28 cellular contexts compared by ENCODE assay signal in the genomic region with DNA sequence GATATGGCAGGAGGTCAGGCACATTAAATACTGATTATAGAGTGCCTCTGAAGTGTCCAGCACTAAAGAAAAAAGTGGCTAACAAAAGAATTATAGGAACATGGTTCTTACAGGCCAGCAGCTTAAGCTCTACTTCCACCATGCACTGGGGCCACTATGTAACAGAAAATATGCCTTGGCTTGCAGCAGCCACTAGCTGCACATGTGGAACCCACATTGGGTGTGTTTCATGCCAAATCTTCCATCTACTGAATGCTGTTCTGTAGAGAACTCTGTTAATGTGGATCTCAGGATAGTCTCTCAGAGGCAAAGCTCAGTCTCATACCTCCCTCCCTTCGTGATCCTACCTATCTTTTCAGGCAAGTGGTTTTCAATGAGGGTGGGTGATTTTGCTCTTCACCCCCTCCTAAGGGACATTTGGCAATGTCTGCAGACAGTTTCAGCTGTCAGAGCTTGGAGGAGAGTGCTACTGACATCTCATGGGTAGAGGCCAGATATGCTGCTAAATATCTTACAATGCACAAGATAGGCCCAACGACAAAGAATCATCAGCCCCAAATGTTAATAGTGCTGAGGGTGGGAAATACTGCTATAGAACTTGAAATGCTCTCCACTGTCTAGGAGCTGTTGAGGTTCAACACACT.
"Had no signal": no experiment of that assay in that cellular context is flagged by ENCODE, and none has a peak within 500 bp of the region (broad histone marks: within the 10 kb centered on the region; RNA-seq: fewer than 3 reads in every experiment).

No MANE protein-coding gene starts in this region.

- H3K27ac Mint-ChIP-seq: activated CD8-positive, alpha-beta T cell treated with anti-CD3 and anti-CD28 coated beads, Interleukin-2, amount 10 ng/mL, durations not matched to agents 7 days and 5 days; activated naive CD4-positive, alpha-beta T cell treated with anti-CD3 and anti-CD28 coated beads, Interleukin-2, amount 50 U/mL, for 24 hours; activated T-cell treated with anti-CD3 and anti-CD28 coated beads, Interleukin-2, amount 50 U/mL, for 24 hours; activated T-helper 1 cell treated with anti-CD3 and anti-CD28 coated beads, Interleukin-12 subunit alpha, Interleukin-12 subunit beta, Interleukin-2, Interleukin-4 antibody, amounts not matched to agents 30 ng/mL and 10 ng/mL and 1 ng/mL, durations not matched to agents 14 hours and 24 hours and 36 hours; T-helper 17 cell; WTC11 had no signal

- ATAC-seq: activated CD8-positive, alpha-beta T cell treated with anti-CD3 and anti-CD28 coated beads, Interleukin-2, amount 10 ng/mL, durations not matched to agents 7 days and 5 days; T-helper 17 cell; WTC11 had no signal

- H3K27me3 ChIP-seq: breast epithelium, Peyer's patch had no signal

- H3K9me3 Mint-ChIP-seq: activated naive CD4-positive, alpha-beta T cell treated with anti-CD3 and anti-CD28 coated beads, Interleukin-2, amount 50 U/mL, for 24 hours; activated T-cell treated with anti-CD3 and anti-CD28 coated beads, Interleukin-2, amount 50 U/mL, for 24 hours; activated T-helper 1 cell treated with anti-CD3 and anti-CD28 coated beads, Interleukin-12 subunit alpha, Interleukin-12 subunit beta, Interleukin-2, Interleukin-4 antibody, amounts not matched to agents 30 ng/mL and 10 ng/mL and 1 ng/mL, durations not matched to agents 14 hours and 24 hours and 36 hours; WTC11 had no signal

- H3K9me3 ChIP-seq: breast epithelium, Peyer's patch had no signal

- H3K36me3 Mint-ChIP-seq: activated naive CD4-positive, alpha-beta T cell treated with anti-CD3 and anti-CD28 coated beads, Interleukin-2, amount 50 U/mL, for 24 hours; WTC11 had no signal

- DNase-seq: activated CD4-positive, alpha-beta T cell treated with anti-CD3 and anti-CD28 coated beads for 48 hours; activated CD4-positive, alpha-beta T cell treated with anti-CD3 and anti-CD28 coated beads, Interleukin-2, amount 50 U/mL, for 4 hours; activated CD4-positive, CD25-positive, alpha-beta regulatory T cell treated with anti-CD3 and anti-CD28 coated beads, Interleukin-2, amount 50 U/mL, for 72 hours; activated CD8-positive, alpha-beta T cell treated with anti-CD3 and anti-CD28 coated beads, Interleukin-2, amount 10 ng/mL, durations not matched to agents 7 days and 5 days; activated effector memory CD4-positive, alpha-beta T cell treated with Interleukin-2 at 50 U/mL for 16 hours; activated naive CD4-positive, alpha-beta T cell; activated T-cell treated with anti-CD3 and anti-CD28 coated beads, Interleukin-2, amount 50 U/mL, for 24 hours; aorta; caudate nucleus; Karpas-422; MM.1S; NCI-H1105; NCI-H1436; NCI-H1694 treated with DMSO at 0.1 percent for 48 hours; NCI-H2029 treated with DMSO at 0.1 percent for 48 hours; NCI-H345; NCI-H510A; NCI-H526 treated with DMSO at 0.1 percent for 48 hours; NCI-H82; OCI-M1; Peyer's patch; SIG-M5; T-helper 17 cell; T-helper 9 cell had no signal

- H3K36me3 ChIP-seq: breast epithelium, Peyer's patch had no signal

- H3K4me1 Mint-ChIP-seq: activated naive CD4-positive, alpha-beta T cell treated with anti-CD3 and anti-CD28 coated beads, Interleukin-2, amount 50 U/mL, for 24 hours; T-helper 17 cell had no signal

- H3K4me1 ChIP-seq: breast epithelium, Peyer's patch had no signal

- H3K27ac ChIP-seq: breast epithelium, Peyer's patch had no signal

- H3K4me3 Mint-ChIP-seq: activated CD8-positive, alpha-beta T cell treated with anti-CD3 and anti-CD28 coated beads, Interleukin-2, amount 10 ng/mL, durations not matched to agents 7 days and 5 days; activated naive CD4-positive, alpha-beta T cell treated with anti-CD3 and anti-CD28 coated beads, Interleukin-2, amount 50 U/mL, for 24 hours; activated T-cell treated with anti-CD3 and anti-CD28 coated beads, Interleukin-2, amount 50 U/mL, for 24 hours; activated T-helper 1 cell treated with anti-CD3 and anti-CD28 coated beads, Interleukin-12 subunit alpha, Interleukin-12 subunit beta, Interleukin-2, Interleukin-4 antibody, amounts not matched to agents 30 ng/mL and 10 ng/mL and 1 ng/mL, durations not matched to agents 14 hours and 24 hours and 36 hours; T-helper 17 cell; WTC11 had no signal

- H3K4me3 ChIP-seq: breast epithelium, Peyer's patch had no signal
